In the genomic region with DNA sequence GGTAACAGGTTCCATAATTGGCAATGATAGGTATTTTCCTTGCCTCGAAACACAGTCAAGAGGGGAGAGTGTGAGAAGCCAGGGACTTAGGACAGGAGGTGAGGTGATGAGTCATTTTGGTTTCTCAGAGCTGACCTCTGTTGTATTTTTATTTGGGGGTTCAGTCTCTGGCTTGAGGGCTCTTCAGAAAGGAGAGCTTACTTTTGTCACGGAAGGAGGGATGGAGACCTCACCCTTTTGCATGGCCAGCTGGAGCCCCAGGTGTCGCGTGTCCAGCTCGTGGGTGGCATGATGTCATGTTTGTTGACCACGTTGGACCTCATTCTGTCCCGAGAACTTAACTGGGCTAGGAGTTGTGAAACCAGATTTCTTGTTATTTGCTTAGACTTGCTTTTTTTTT, we compare ENCODE assay signal across 11 cellular contexts.
DNase-seq lines count a peak whose midpoint lies in the region; ATAC-seq lines count a peak whose summit lies in the region.
"Had no signal": no experiment of that assay in that cellular context is flagged by ENCODE, and none has a peak within 500 bp of the region (broad histone marks: within the 10 kb centered on the region; RNA-seq: fewer than 3 reads in every experiment).

No MANE protein-coding gene starts in this region.

- H3K27me3 ChIP-seq in H7 (ENCODE audit: control insufficient read depth, insufficient read depth, low read length) = no peaks in the 10 kb centered on the region

- peak; percentile 56 for ATAC-seq in HG02798 (IDR thresholded peaks at IDR 0.05; ENCODE audit: poor library complexity, unreplicated experiment)
- peak; percentile 49 for ATAC-seq in HG03565 (IDR thresholded peaks at IDR 0.05; ENCODE audit: unreplicated experiment)

- no peaks in the 10 kb centered on the region for H3K36me3 ChIP-seq in H7 (replicated peaks; ENCODE audit: control insufficient read depth, insufficient read depth, low read length)

- DNase-seq in ELR (ENCODE audit: low read depth) (peak; percentile 6), GM19240 (ENCODE audit: insufficient read length, low spot score) (peak; percentile 25), H7 (no peak), HCEC 1CT (no peak), cerebellum (ENCODE audit: low spot score) (no peak)
- no peak for DNase-seq in activated naive CD4-positive, alpha-beta T cell treated with Interleukin-2 at 50 U/mL for 16 hours
- DNase-seq: activated CD4-positive, alpha-beta T cell treated with anti-CD3 and anti-CD28 coated beads for 4 hours; effector memory CD4-positive, alpha-beta T cell; nucleus accumbens had no signal

- H3K4me3 ChIP-seq in H7 (ENCODE audit: insufficient read depth, low read depth, low read length) = no peak overlapping the region

Comparison
In these comparisons a context has a peak if more than half of its experiments do, and no peak if none do; other contexts are left out.
1. DNase-seq: peak in ELR (single experiment) and GM19240 (single experiment); none in activated naive CD4-positive, alpha-beta T cell treated with Interleukin-2 at 50 U/mL for 16 hours (single experiment), H7 (single experiment), HCEC 1CT (single experiment) and cerebellum (single experiment).